In genomic region chr19:41959056-41960053, GRCh38 we compare ENCODE assay signal across 1 cellular context.
TF ChIP-seq lines count a peak whose summit lies in the region.

Gene RABAC1, minus strand, starts transcription at chr19:41959321. Its CDS starts 29 bp downstream, at chr19:41959292.

TF ChIP-seq in HepG2, 621 proteins besides CTCF, POLR2A, EP300 and RAD21 (continued from another document and continues in another):
- TF ChIP-seq ZBTB10 (CRISPR knock-in tag; IDR thresholded peaks at IDR 0.05; ENCODE audit: borderline replicate concordance) (no peak), ZNF407 (CRISPR knock-in tag; IDR thresholded peaks at IDR 0.05; ENCODE audit: not compliant biosample characterization) (no peak), PTBP1 (IDR thresholded peaks at IDR 0.05; ENCODE audit: low read depth, low read length, poor library complexity, severe bottlenecking) (no peak), STAG1 (CRISPR knock-in tag; IDR thresholded peaks at IDR 0.05) (no peak), NFIC (IDR thresholded peaks at IDR 0.05; ENCODE audit: low read length) (no peak), NRL (CRISPR knock-in tag; IDR thresholded peaks at IDR 0.05; ENCODE audit: borderline replicate concordance) (no peak), ZNF251 (CRISPR knock-in tag; IDR thresholded peaks at IDR 0.05) (no peak), ZBTB14 (CRISPR knock-in tag; IDR thresholded peaks at IDR 0.05) (no peak), ARID5B (CRISPR knock-in tag; IDR thresholded peaks at IDR 0.05) (no peak), HDAC6 (IDR thresholded peaks at IDR 0.05; ENCODE audit: low read depth, low read length) (no peak), FOXK2 (IDR thresholded peaks at IDR 0.05) (no peak), ELF1 (CRISPR knock-in tag; IDR thresholded peaks at IDR 0.05) (peak; percentile 74), TBL1XR1 (IDR thresholded peaks at IDR 0.05; ENCODE audit: borderline replicate concordance, low read length, partially characterized antibody) (no peak), ATF7-NPFF (CRISPR knock-in tag; IDR thresholded peaks at IDR 0.05; ENCODE audit: low read depth) (0 out of 2 replicates have a peak, but pooled peaks have one; percentile 20), EED (CRISPR knock-in tag; IDR thresholded peaks at IDR 0.05) (no peak), MTA3 (CRISPR knock-in tag; IDR thresholded peaks at IDR 0.05) (no peak), ZNF605 (CRISPR knock-in tag; IDR thresholded peaks at IDR 0.05) (no peak), AFF4 (CRISPR knock-in tag; IDR thresholded peaks at IDR 0.05) (no peak), KDM3A (CRISPR knock-in tag; IDR thresholded peaks at IDR 0.05; ENCODE audit: low read depth) (no peak), ZNF235 (CRISPR knock-in tag; IDR thresholded peaks at IDR 0.05; ENCODE audit: borderline replicate concordance) (no peak), ZNF160 (CRISPR knock-in tag; IDR thresholded peaks at IDR 0.05) (no peak), ZNF768 (CRISPR knock-in tag; IDR thresholded peaks at IDR 0.05) (no peak), HDAC2 (CRISPR knock-in tag; IDR thresholded peaks at IDR 0.05) (peak; percentile 50; the same call in 1 of the 2 replicates), REL (CRISPR knock-in tag; conservative IDR thresholded peaks at IDR 0.05) (no peak), ZNF530 (CRISPR knock-in tag; IDR thresholded peaks at IDR 0.05; ENCODE audit: low read depth) (no peak), ZNF180 (CRISPR knock-in tag; IDR thresholded peaks at IDR 0.05; ENCODE audit: borderline replicate concordance, low read depth) (no peak), GTF2F1 (IDR thresholded peaks at IDR 0.05; ENCODE audit: low read length) (no peak), ZFAT (CRISPR knock-in tag; conservative IDR thresholded peaks at IDR 0.05) (no peak), HMG20A (CRISPR knock-in tag; IDR thresholded peaks at IDR 0.05; ENCODE audit: borderline replicate concordance) (no peak), ZNF816 (CRISPR knock-in tag; IDR thresholded peaks at IDR 0.05; ENCODE audit: borderline replicate concordance) (0 out of 2 replicates have a peak, but pooled peaks have one; percentile 48), ZNF468 (CRISPR knock-in tag; IDR thresholded peaks at IDR 0.05) (no peak), E2F2 (CRISPR knock-in tag; IDR thresholded peaks at IDR 0.05; ENCODE audit: borderline replicate concordance) (no peak; the same call in 1 of the 2 replicates), PHF5A (CRISPR knock-in tag; IDR thresholded peaks at IDR 0.05; ENCODE audit: low read depth, unreplicated experiment) (peak; percentile 43), SNAPC2 (CRISPR knock-in tag; IDR thresholded peaks at IDR 0.05) (no peak), HHEX (CRISPR knock-in tag; IDR thresholded peaks at IDR 0.05) (no peak), SP5 (CRISPR knock-in tag; IDR thresholded peaks at IDR 0.05; ENCODE audit: borderline replicate concordance, low read depth) (peak; percentile 51; the same call in 1 of the 2 replicates), CEBPB (IDR thresholded peaks at IDR 0.05; ENCODE audit: borderline replicate concordance, low read depth, low read length) (no peak), SRF (IDR thresholded peaks at IDR 0.05; ENCODE audit: low read depth, low read length) (no peak; the same call in 1 of the 2 replicates), ONECUT2 (CRISPR knock-in tag; IDR thresholded peaks at IDR 0.05) (no peak)
